In the genomic region with DNA sequence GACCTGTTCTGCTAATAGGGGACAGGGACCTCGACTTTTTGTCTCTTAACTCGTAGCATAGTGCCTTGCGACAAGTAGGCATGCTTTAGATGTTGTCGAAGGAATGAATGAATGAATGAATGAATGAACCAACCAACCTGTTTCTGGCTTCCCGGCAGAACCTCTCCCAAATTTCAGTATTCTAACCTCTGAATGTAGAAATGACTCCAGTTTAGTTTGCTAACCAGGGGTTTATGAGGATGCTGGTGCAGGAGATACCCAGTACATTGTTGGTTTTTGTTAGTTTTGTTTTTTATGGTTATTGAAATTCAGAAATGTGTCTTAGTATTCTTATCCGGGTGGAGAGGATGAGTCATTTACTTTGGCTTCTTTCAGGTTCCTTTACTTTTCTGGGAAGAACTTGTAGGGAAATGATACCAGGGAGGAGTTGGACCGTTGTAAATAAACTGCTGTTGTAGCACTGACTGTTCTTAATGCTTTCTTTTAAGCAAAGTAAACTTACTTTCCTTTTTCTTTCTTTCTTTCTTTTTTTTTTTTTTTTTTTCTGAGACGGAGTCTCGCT, we compare ENCODE assay signal across 8 cellular contexts. TPM values are rescaled to one million over a fixed set of nuclear protein-coding genes. Genes with fewer than 3 reads are reported as not detected.
DNase-seq lines count a peak whose midpoint lies in the region; ATAC-seq and TF ChIP-seq lines count a peak whose summit lies in the region.

No MANE protein-coding gene starts in this region.

- H3K4me3 Mint-ChIP-seq in IgD-negative memory B cell, result peak overlapping the region; percentile 88 to 99 (median 94)
- H3K4me3 Mint-ChIP-seq in naive B cell, result peak overlapping the region; percentile 93 to 98 (median 94)

- H3K27me3 Mint-ChIP-seq in IgD-negative memory B cell (peaks cover 6% of the 10 kb centered on the region), naive B cell (peaks cover 21 to 23% (median 22%) of the 10 kb centered on the region in 3 donors)

- H3K27ac Mint-ChIP-seq in IgD-negative memory B cell (peak overlapping the region in 2 of 3 donors; percentile 72 to 98), naive B cell (peak overlapping the region in 5 of 6 donors; percentile 88 to 99 (median 95))

- H3K36me3 Mint-ChIP-seq in IgD-negative memory B cell, result peaks cover 6% of the 10 kb centered on the region
- H3K36me3 Mint-ChIP-seq in naive B cell, result peaks cover 7 to 31% of the 10 kb centered on the region in 2 donors

- TF ChIP-seq CTCF in C4-2B (conservative IDR thresholded peaks at IDR 0.05), result no peak
- no peak for TF ChIP-seq CTCF in GM10266 (IDR thresholded peaks at IDR 0.05; ENCODE audit: control insufficient read depth, insufficient read depth, low read depth, missing control alignments)

- ATAC-seq in naive B cell (ENCODE audit: low read depth in 2 of 2), result peak in 1 of 2 donors; percentile 1

- H3K9me3 Mint-ChIP-seq in IgD-negative memory B cell, result peaks cover 0 to 4% (median 0%) of the 10 kb centered on the region in 3 donors
- peaks cover 8 to 25% (median 9%) of the 10 kb centered on the region in 7 donors for H3K9me3 Mint-ChIP-seq in naive B cell

- peak; percentile 1 for DNase-seq in cerebellar cortex (ENCODE audit: low spot score)
- no peak for DNase-seq in naive B cell
- no peak for DNase-seq in COR-L47 (lab: John Stamatoyannopoulos, UW)
- no peak for DNase-seq in GM10266 (ENCODE audit: extremely low spot score)
- no peak for DNase-seq in NCI-H446 treated with DMSO at 0.1 percent for 48 hours (lab: John Stamatoyannopoulos, UW)
- DNase-seq in SIG-M5 treated with dmso at 0.1 percent for 504 hours (lab: John Stamatoyannopoulos, UW; ENCODE audit: unreplicated experiment), result no peak

- H3K4me1 Mint-ChIP-seq in IgD-negative memory B cell (peaks cover 7 to 16% (median 14%) of the 10 kb centered on the region in 3 donors), naive B cell (peaks cover 15 to 25% (median 17%) of the 10 kb centered on the region in 3 donors)

- peak overlapping the region; percentile 61 for H3K27ac ChIP-seq in C4-2B

RNA-seq across cellular contexts. Expression of gene EHHADH, which starts 29.6 kb away (rescaled TPM):
- polyA plus RNA-seq in IgD-negative memory B cell (0.84 TPM), naive B cell (ENCODE audit: low read depth in 6 of 6) (1 to 10 TPM in 1 of 6 donors, under 1 TPM in 3, not detected in 2; 0.34 to 1.2 (median 0.44) TPM)
